In the genomic region with DNA sequence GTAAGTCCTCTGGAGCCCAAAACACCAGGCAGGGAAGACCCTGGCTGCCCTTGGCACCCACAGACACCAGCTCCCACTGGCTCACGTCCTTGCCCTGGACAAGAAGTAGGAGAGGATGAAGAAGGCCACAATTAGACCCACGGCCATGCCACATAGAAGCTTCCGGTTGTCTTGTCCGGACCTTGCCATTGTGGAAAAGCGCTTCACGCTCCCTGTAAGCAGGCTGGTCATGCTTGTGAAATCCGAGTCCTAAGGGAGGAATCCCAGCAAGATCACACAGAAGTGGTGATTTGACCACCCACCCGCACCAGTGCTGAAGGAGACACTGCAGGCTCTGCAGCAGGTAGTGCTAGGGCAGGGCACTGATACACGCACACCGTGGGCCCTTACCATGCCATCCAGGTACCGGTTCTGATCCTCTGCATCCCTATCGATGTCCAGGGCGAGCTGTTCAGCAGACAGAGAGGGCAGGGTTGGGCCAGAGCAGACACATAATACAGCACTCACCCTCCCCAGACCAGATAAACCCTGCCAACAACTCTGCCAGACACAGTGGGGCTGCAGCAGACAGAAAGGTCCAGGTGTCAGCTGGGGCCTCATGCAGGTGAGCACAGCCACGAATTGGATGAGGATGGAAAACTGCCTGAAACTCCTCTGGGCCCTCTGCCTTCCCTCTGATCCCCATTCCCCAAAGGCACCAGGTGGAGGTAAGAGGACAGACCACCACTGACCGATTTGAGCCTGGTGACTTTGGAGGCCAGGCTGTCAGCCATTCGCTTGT, we compare ENCODE assay signal across 10 cellular contexts. TPM values are rescaled to one million over a fixed set of nuclear protein-coding genes. Genes with fewer than 3 reads are reported as not detected.
DNase-seq lines count a peak whose midpoint lies in the region; ATAC-seq and TF ChIP-seq lines count a peak whose summit lies in the region.
"Had no signal": no experiment of that assay in that cellular context is flagged by ENCODE, and none has a peak within 500 bp of the region (broad histone marks: within the 10 kb centered on the region; RNA-seq: fewer than 3 reads in every experiment).

No MANE protein-coding gene starts in this region.

- H3K27me3 ChIP-seq in psoas muscle (ENCODE audit: insufficient read depth in 3 of 3, low read length in 2 of 3), result no peaks in the 10 kb centered on the region

- no peak for ATAC-seq in psoas muscle
- ATAC-seq in HG02885 (IDR thresholded peaks at IDR 0.05; ENCODE audit: poor library complexity, unreplicated experiment), result no peak
- ATAC-seq in HG03196 (IDR thresholded peaks at IDR 0.05; ENCODE audit: unreplicated experiment), result no peak
- ATAC-seq in HG03108 (IDR thresholded peaks at IDR 0.05; ENCODE audit: unreplicated experiment), result no peak

- H3K4me3 ChIP-seq in GM12865 (ENCODE audit: low read depth, low read length) (no peak overlapping the region), WI38 (ENCODE audit: low read depth, low read length) (peak overlapping the region; percentile 96), foreskin fibroblast (ENCODE audit: low read depth in 1 of 2, low read length in 2 of 2) (peak overlapping the region; percentile 93 to 94), psoas muscle (peak overlapping the region; percentile 97)

- H3K27ac ChIP-seq in psoas muscle, result no peak overlapping the region

- TF ChIP-seq CTCF in GM12865 (IDR thresholded peaks at IDR 0.05; ENCODE audit: insufficient read depth, low read depth, low read length, missing control alignments) (no peak), WI38 (IDR thresholded peaks at IDR 0.05; ENCODE audit: low read depth, low read length) (no peak), foreskin fibroblast (IDR thresholded peaks at IDR 0.05; ENCODE audit: low read depth, low read length) (no peak), psoas muscle (IDR thresholded peaks at IDR 0.05) (no peak)

- no peaks in the 10 kb centered on the region for H3K9me3 ChIP-seq in psoas muscle

- H3K4me1 ChIP-seq in psoas muscle, result peaks cover 23% of the 10 kb centered on the region

- peak; percentile 0 for DNase-seq in GM12865 (ENCODE audit: low read depth)
- no peak for DNase-seq in foreskin fibroblast
- DNase-seq in psoas muscle, result no peak
- DNase-seq in epidermal melanocyte (ENCODE audit: insufficient read length, low spot score), result no peak
- DNase-seq: stimulated activated CD4-positive, alpha-beta T cell treated with anti-CD3 and anti-CD28 coated beads, Interleukin-2, amount 100 ng/mL, for 48 hours had no signal

- H3K36me3 ChIP-seq in psoas muscle (ENCODE audit: insufficient read depth in 1 of 2, low read depth in 1 of 2), result peaks cover 0 to 61% of the 10 kb centered on the region in 2 donors

- 78 to 86% (median 83%) methylated on average over 16 of the region's 16 CpGs for WGBS in psoas muscle, 3 donors

- intact Hi-C loops in psoas muscle (cut with DNase I), result loop anchor here in 1 of 2 donors (5.0 to 10.0 kb wide), 2 partner anchors 242 to 299 kb away; partner anchors contain the start of gene RNH1

RNA-seq across cellular contexts. Expression of gene BET1L, which starts 1.8 kb away (rescaled TPM):
- total RNA-seq in psoas muscle, result 10 to 100 TPM; 11.8 to 27.7 (median 20.2) TPM
- polyA plus RNA-seq in psoas muscle, result 10 to 100 TPM; 12.1 to 19.9 (median 18.0) TPM

RNA-seq across cellular contexts. Expression of gene RIC8A, which starts 2.1 kb away (rescaled TPM):
- 10 to 100 TPM; 34.4 to 54.8 (median 37.9) TPM for total RNA-seq in psoas muscle
- polyA plus RNA-seq in psoas muscle, result 10 to 100 TPM; 30.2 to 66.9 (median 57.8) TPM

RNA-seq across cellular contexts. Expression of gene SCGB1C1, which starts 12.5 kb away (rescaled TPM):
- total RNA-seq in psoas muscle, result not detected
- polyA plus RNA-seq in psoas muscle, result not detected
- total RNA-seq: NCI-H460 had no signal

RNA-seq across cellular contexts. Expression of gene SIRT3, which starts 30.7 kb away (rescaled TPM):
- 10 to 100 TPM; 15.0 to 23.2 (median 16.7) TPM for total RNA-seq in psoas muscle
- 10 to 100 TPM; 10.4 to 14.7 (median 12.3) TPM for polyA plus RNA-seq in psoas muscle

RNA-seq across cellular contexts. Expression of gene PSMD13, which starts 31.4 kb away (rescaled TPM):
- 100 to 1,000 TPM; 108 to 190 (median 149) TPM for total RNA-seq in psoas muscle
- polyA plus RNA-seq in psoas muscle, result 100 to 1,000 TPM; 171 to 265 (median 258) TPM
